In genomic region chr2:70523996-70524965, GRCh38 we compare ENCODE assay signal across 8 cellular contexts. TPM values are rescaled to one million over a fixed set of nuclear protein-coding genes. Genes with fewer than 3 reads are reported as not detected.
A peak's percentile ranks its signal among the peaks of the same experiment; 100 is the strongest.
DNase-seq lines count a peak whose midpoint lies in the region; ATAC-seq and TF ChIP-seq lines count a peak whose summit lies in the region.

No MANE protein-coding gene starts in this region.

- no peaks in the 10 kb centered on the region for H3K9me3 ChIP-seq in vagina

- no peak for ATAC-seq in HG02588 (IDR thresholded peaks at IDR 0.05; ENCODE audit: unreplicated experiment)
- no peak for ATAC-seq in HG02571 (IDR thresholded peaks at IDR 0.05; ENCODE audit: unreplicated experiment)

- H3K4me3 ChIP-seq in AG09309 (ENCODE audit: control insufficient read depth, low read depth, low read length) (no peak overlapping the region), vagina (no peak overlapping the region)

- peak overlapping the region; percentile 42 for H3K27ac ChIP-seq in vagina

- TF ChIP-seq CTCF in AG09309 (IDR thresholded peaks at IDR 0.05; ENCODE audit: control insufficient read depth, insufficient read depth, low read depth, low read length, missing control alignments), result no peak
- TF ChIP-seq CTCF in vagina (IDR thresholded peaks at IDR 0.05), result no peak

- H3K36me3 ChIP-seq in vagina, result no peaks in the 10 kb centered on the region

- no peak for TF ChIP-seq POLR2A in vagina (IDR thresholded peaks at IDR 0.05)

- DNase-seq in AG09309 (ENCODE audit: low read depth) (peak; percentile 28), Kasumi-1 (lab: John Stamatoyannopoulos, UW) (peak; percentile 73 to 78), islet precursor cell (peak; percentile 92), vagina (ENCODE audit: extremely low spot score in 2 of 2) (no peak), NCI-H1930 (lab: John Stamatoyannopoulos, UW) (no peak)
- DNase-seq in activated effector memory CD4-positive, alpha-beta T cell treated with anti-CD3 and anti-CD28 coated beads, Interleukin-2, amount 50 U/mL, for 16 hours, result peak; percentile 66

- intact Hi-C loops in vagina (cut with DNase I), result no loop called here

- H3K27me3 ChIP-seq in vagina, result no peaks in the 10 kb centered on the region

- peaks cover 25% of the 10 kb centered on the region for H3K4me1 ChIP-seq in vagina

RNA-seq across cellular contexts. Expression of gene TGFA, which starts 29.3 kb away (rescaled TPM):
- 27.7 TPM for total RNA-seq in vagina

Comparison
In these comparisons a context has a peak if more than half of its experiments do, and no peak if none do; other contexts are left out.
1. DNase-seq: peak in AG09309 (single experiment), Kasumi-1 (2 of 2), activated effector memory CD4-positive, alpha-beta T cell treated with anti-CD3 and anti-CD28 coated beads, Interleukin-2, amount 50 U/mL, for 16 hours (single experiment) and islet precursor cell (single experiment); none in vagina (0 of 2) and NCI-H1930 (0 of 2).